20 cellular contexts compared by ENCODE assay signal in the genomic region with DNA sequence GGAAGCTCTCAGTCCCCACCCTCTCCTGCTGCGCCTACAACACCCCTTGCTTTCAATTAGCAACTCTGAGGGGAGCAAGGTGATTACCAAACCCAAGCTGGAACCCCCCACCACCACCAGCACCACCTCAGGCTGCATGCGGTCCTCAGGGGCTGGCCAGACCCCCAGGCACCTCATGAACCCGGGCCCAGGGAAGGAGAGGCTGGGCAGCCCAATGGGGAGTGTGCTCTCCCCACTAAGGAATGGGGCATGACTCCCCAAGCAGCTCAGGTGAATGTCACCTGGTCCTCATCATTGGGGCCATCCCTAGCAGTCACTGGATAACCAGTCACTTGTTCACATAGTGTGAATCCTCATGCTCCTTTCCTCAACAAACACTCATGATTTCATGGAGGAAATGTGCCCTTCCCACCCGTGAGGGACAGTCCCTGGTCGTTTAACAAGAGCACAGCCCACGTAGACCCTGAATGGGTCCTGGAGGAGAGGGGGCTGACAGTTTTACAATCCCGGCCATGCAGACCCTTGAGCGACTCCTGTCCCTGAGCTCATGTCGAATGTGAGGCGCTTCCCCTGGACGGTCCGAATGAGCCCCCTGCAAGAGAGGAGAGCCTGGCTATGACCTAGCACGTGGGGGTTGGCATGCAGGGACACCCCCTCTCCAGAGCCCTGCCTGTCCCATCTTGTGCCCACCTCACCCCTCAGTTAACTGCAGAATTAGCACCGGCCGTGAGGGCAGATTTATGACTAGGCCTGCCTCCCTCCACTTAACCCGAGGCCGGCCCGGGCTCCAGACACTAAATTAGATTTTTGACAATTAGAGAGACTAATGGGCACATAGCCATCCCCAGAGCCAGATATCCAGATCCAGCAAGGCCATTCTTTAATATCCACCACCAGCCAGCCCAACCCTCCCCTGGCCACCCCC. TPM values are rescaled to one million over a fixed set of nuclear protein-coding genes. Genes with fewer than 3 reads are reported as not detected.
DNase-seq lines count a peak whose midpoint lies in the region; ATAC-seq and TF ChIP-seq lines count a peak whose summit lies in the region.
"Had no signal": no experiment of that assay in that cellular context is flagged by ENCODE, and none has a peak within 500 bp of the region (broad histone marks: within the 10 kb centered on the region; RNA-seq: fewer than 3 reads in every experiment).

No MANE protein-coding gene starts in this region.

- CTCF ChIA-PET in activated CD4-positive, alpha-beta T cell treated with anti-CD3 and anti-CD28 coated beads, Interleukin-2, amount 10 ng/mL, durations not matched to agents 7 days and 5 days (lab: Charles Lee), result interaction anchor here (1.1 to 1.2 kb wide), 2 partner anchors 9 to 11 kb away, joined by 3 to 5 read pairs; no protein-coding TSS in a partner anchor
- CTCF ChIA-PET in activated CD8-positive, alpha-beta T cell treated with anti-CD3 and anti-CD28 coated beads, Interleukin-2, amount 10 ng/mL, durations not matched to agents 7 days and 5 days (lab: Charles Lee), result interaction anchor here (0.7 to 5.2 kb wide), 2 partner anchors 11 to 23 kb away, joined by 3 to 37 read pairs; no protein-coding TSS in a partner anchor
- CTCF ChIA-PET in naive thymus-derived CD4-positive, alpha-beta T cell (lab: Charles Lee), result interaction anchor here (1.3 kb wide), 1 partner anchor 21 kb away, joined by 4 read pairs; no protein-coding TSS in a partner anchor

- peaks cover 28% of the 10 kb centered on the region for H3K4me1 Mint-ChIP-seq in activated CD4-positive, alpha-beta T cell treated with anti-CD3 and anti-CD28 coated beads, Interleukin-2, amount 10 ng/mL, durations not matched to agents 7 days and 5 days
- H3K4me1 Mint-ChIP-seq in activated CD8-positive, alpha-beta T cell treated with anti-CD3 and anti-CD28 coated beads, Interleukin-2, amount 10 ng/mL, durations not matched to agents 7 days and 5 days (ENCODE audit: low read depth), result peaks cover 20% of the 10 kb centered on the region
- peaks cover 7 to 25% (median 22%) of the 10 kb centered on the region in 7 donors for H3K4me1 Mint-ChIP-seq in naive thymus-derived CD4-positive, alpha-beta T cell

- POLR2A ChIA-PET in activated CD4-positive, alpha-beta T cell treated with anti-CD3 and anti-CD28 coated beads, Interleukin-2, amount 10 ng/mL, durations not matched to agents 7 days and 5 days (lab: Charles Lee), result no interaction called here
- POLR2A ChIA-PET in activated CD8-positive, alpha-beta T cell treated with anti-CD3 and anti-CD28 coated beads, Interleukin-2, amount 10 ng/mL, durations not matched to agents 7 days and 5 days (lab: Charles Lee), result no interaction called here
- POLR2A ChIA-PET in naive thymus-derived CD4-positive, alpha-beta T cell (lab: Charles Lee), result no interaction called here

- no peak for DNase-seq in activated CD4-positive, alpha-beta T cell treated with anti-CD3 and anti-CD28 coated beads, Interleukin-2, amount 10 ng/mL, durations not matched to agents 7 days and 5 days
- DNase-seq in activated CD4-positive, alpha-beta T cell treated with anti-CD3 and anti-CD28 coated beads for 1 hour, result no peak
- DNase-seq in GM10266 (ENCODE audit: extremely low spot score), result peak; percentile 5
- DNase-seq in activated CD8-positive, alpha-beta T cell treated with anti-CD3 and anti-CD28 coated beads, Interleukin-2, amount 10 ng/mL, durations not matched to agents 7 days and 5 days, result no peak
- DNase-seq in left kidney (ENCODE audit: low read depth, low spot score), result peak; percentile 76
- DNase-seq in EL, result no peak
- no peak for DNase-seq in naive thymus-derived CD4-positive, alpha-beta T cell
- DNase-seq: activated CD4-positive, alpha-beta T cell treated with anti-CD3 and anti-CD28 coated beads for 4 hours; activated T-cell treated with anti-CD3 and anti-CD28 coated beads, Interleukin-2, amount 50 U/mL, for 4 hours; foreskin melanocyte; hypothalamus; kidney glomerular epithelial cell; mesendoderm; NCI-H187; stimulated activated CD4-positive, alpha-beta T cell treated with anti-CD3 and anti-CD28 coated beads, Interleukin-4, amount 100 ng/mL, for 24 hours had no signal

- peaks cover 9 to 10% of the 10 kb centered on the region in 2 donors for H3K4me1 ChIP-seq in naive thymus-derived CD4-positive, alpha-beta T cell (ENCODE audit: control insufficient read depth in 2 of 2, insufficient read depth in 2 of 2, low read length in 2 of 2)

- TF ChIP-seq CTCF in GM10266 (IDR thresholded peaks at IDR 0.05; ENCODE audit: control insufficient read depth, insufficient read depth, low read depth, missing control alignments), result no peak

- H3K9me3 Mint-ChIP-seq in activated CD4-positive, alpha-beta T cell treated with anti-CD3 and anti-CD28 coated beads, Interleukin-2, amount 10 ng/mL, durations not matched to agents 7 days and 5 days, result no peaks in the 10 kb centered on the region
- no peaks in the 10 kb centered on the region for H3K9me3 Mint-ChIP-seq in activated CD8-positive, alpha-beta T cell treated with anti-CD3 and anti-CD28 coated beads, Interleukin-2, amount 10 ng/mL, durations not matched to agents 7 days and 5 days (ENCODE audit: insufficient read depth)
- no peaks in the 10 kb centered on the region for H3K9me3 Mint-ChIP-seq in naive thymus-derived CD4-positive, alpha-beta T cell
- H3K9me3 Mint-ChIP-seq: activated T-cell treated with anti-CD3 and anti-CD28 coated beads, Interleukin-2, amount 50 U/mL, for 4 hours; dendritic cell treated with granulocyte-macrophage colony-stimulating factor and Interleukin-4, amounts not matched to agents 40 ng/mL and 50 ng/mL, for 4 days; nephron had no signal

- H3K4me3 ChIP-seq in naive thymus-derived CD4-positive, alpha-beta T cell (ENCODE audit: low read length), result no peak overlapping the region
- H3K4me3 ChIP-seq: A549 had no signal

- no peak overlapping the region for H3K27ac ChIP-seq in naive thymus-derived CD4-positive, alpha-beta T cell (ENCODE audit: low read depth, low read length)
- H3K27ac ChIP-seq: C4-2B had no signal

- intact Hi-C loops in naive thymus-derived CD4-positive, alpha-beta T cell (cut with micrococcal nuclease), result no loop called here

- peaks cover 5% of the 10 kb centered on the region for H3K36me3 Mint-ChIP-seq in activated CD4-positive, alpha-beta T cell treated with anti-CD3 and anti-CD28 coated beads, Interleukin-2, amount 10 ng/mL, durations not matched to agents 7 days and 5 days (ENCODE audit: low read depth)
- H3K36me3 Mint-ChIP-seq in activated CD8-positive, alpha-beta T cell treated with anti-CD3 and anti-CD28 coated beads, Interleukin-2, amount 10 ng/mL, durations not matched to agents 7 days and 5 days (ENCODE audit: low read depth), result no peaks in the 10 kb centered on the region
- peaks cover 0 to 12% (median 8%) of the 10 kb centered on the region in 5 donors for H3K36me3 Mint-ChIP-seq in naive thymus-derived CD4-positive, alpha-beta T cell

- H3K9me3 ChIP-seq in naive thymus-derived CD4-positive, alpha-beta T cell (ENCODE audit: control insufficient read depth in 2 of 3, low read length in 3 of 3), result no peaks in the 10 kb centered on the region
- H3K9me3 ChIP-seq: A549 had no signal

- no peaks in the 10 kb centered on the region for H3K27me3 ChIP-seq in naive thymus-derived CD4-positive, alpha-beta T cell (ENCODE audit: control insufficient read depth in 2 of 2, insufficient read depth in 2 of 2, low read length in 2 of 2)

- H3K4me3 Mint-ChIP-seq in activated CD4-positive, alpha-beta T cell treated with anti-CD3 and anti-CD28 coated beads, Interleukin-2, amount 10 ng/mL, durations not matched to agents 7 days and 5 days, result no peak overlapping the region
- no peak overlapping the region for H3K4me3 Mint-ChIP-seq in activated CD8-positive, alpha-beta T cell treated with anti-CD3 and anti-CD28 coated beads, Interleukin-2, amount 10 ng/mL, durations not matched to agents 7 days and 5 days
- no peak overlapping the region for H3K4me3 Mint-ChIP-seq in naive thymus-derived CD4-positive, alpha-beta T cell
- H3K4me3 Mint-ChIP-seq: activated T-cell treated with anti-CD3 and anti-CD28 coated beads, Interleukin-2, amount 50 U/mL, for 4 hours; dendritic cell treated with granulocyte-macrophage colony-stimulating factor and Interleukin-4, amounts not matched to agents 40 ng/mL and 50 ng/mL, for 4 days; nephron had no signal

- ATAC-seq in activated CD8-positive, alpha-beta T cell treated with anti-CD3 and anti-CD28 coated beads, Interleukin-2, amount 10 ng/mL, durations not matched to agents 7 days and 5 days, result no peak
- ATAC-seq in HG02938 (IDR thresholded peaks at IDR 0.05; ENCODE audit: unreplicated experiment), result no peak
- no peak for ATAC-seq in naive thymus-derived CD4-positive, alpha-beta T cell
- ATAC-seq: A549 had no signal

- H3K27ac Mint-ChIP-seq in activated CD4-positive, alpha-beta T cell treated with anti-CD3 and anti-CD28 coated beads, Interleukin-2, amount 10 ng/mL, durations not matched to agents 7 days and 5 days, result peak overlapping the region; percentile 86
- H3K27ac Mint-ChIP-seq in activated CD8-positive, alpha-beta T cell treated with anti-CD3 and anti-CD28 coated beads, Interleukin-2, amount 10 ng/mL, durations not matched to agents 7 days and 5 days, result peak overlapping the region; percentile 31
- peak overlapping the region in 4 of 9 donors; percentile 12 to 70 (median 53) for H3K27ac Mint-ChIP-seq in naive thymus-derived CD4-positive, alpha-beta T cell
- H3K27ac Mint-ChIP-seq: dendritic cell treated with granulocyte-macrophage colony-stimulating factor and Interleukin-4, amounts not matched to agents 40 ng/mL and 50 ng/mL, for 4 days; nephron had no signal

- H3K27me3 Mint-ChIP-seq in activated CD4-positive, alpha-beta T cell treated with anti-CD3 and anti-CD28 coated beads, Interleukin-2, amount 10 ng/mL, durations not matched to agents 7 days and 5 days, result peaks cover 3% of the 10 kb centered on the region
- H3K27me3 Mint-ChIP-seq in activated CD8-positive, alpha-beta T cell treated with anti-CD3 and anti-CD28 coated beads, Interleukin-2, amount 10 ng/mL, durations not matched to agents 7 days and 5 days (ENCODE audit: low read depth), result peaks cover 2% of the 10 kb centered on the region
- peaks cover 0 to 14% (median 5%) of the 10 kb centered on the region in 5 donors for H3K27me3 Mint-ChIP-seq in naive thymus-derived CD4-positive, alpha-beta T cell

- peaks cover 0 to 8% (median 0%) of the 10 kb centered on the region in 3 experiments for H3K36me3 ChIP-seq in naive thymus-derived CD4-positive, alpha-beta T cell (ENCODE audit: control insufficient read depth in 2 of 3, insufficient read depth in 3 of 3, low read length in 3 of 3)

RNA-seq across cellular contexts. Expression of a gene that starts 29.1 kb away (rescaled TPM):
- total RNA-seq in activated CD4-positive, alpha-beta T cell treated with anti-CD3 and anti-CD28 coated beads, Interleukin-2, amount 10 ng/mL, durations not matched to agents 7 days and 5 days, result 10 to 100 TPM; 26.5 to 35.3 TPM
- 10 to 100 TPM; 25.3 to 28.5 TPM for total RNA-seq in activated CD8-positive, alpha-beta T cell treated with anti-CD3 and anti-CD28 coated beads, Interleukin-2, amount 10 ng/mL, durations not matched to agents 7 days and 5 days
- 10 to 100 TPM; 34.9 to 65.8 (median 38.8) TPM for total RNA-seq in naive thymus-derived CD4-positive, alpha-beta T cell
- polyA plus RNA-seq in naive thymus-derived CD4-positive, alpha-beta T cell, result 10 to 100 TPM; 16.4 to 18.9 TPM

RNA-seq across cellular contexts. Expression of a gene that starts 29.2 kb away (rescaled TPM):
- 1 to 10 TPM; 2.9 to 3.1 TPM for total RNA-seq in activated CD4-positive, alpha-beta T cell treated with anti-CD3 and anti-CD28 coated beads, Interleukin-2, amount 10 ng/mL, durations not matched to agents 7 days and 5 days
- total RNA-seq in activated CD8-positive, alpha-beta T cell treated with anti-CD3 and anti-CD28 coated beads, Interleukin-2, amount 10 ng/mL, durations not matched to agents 7 days and 5 days, result 1 to 10 TPM; 5.1 to 6.2 TPM
- total RNA-seq in naive thymus-derived CD4-positive, alpha-beta T cell, result 1 to 10 TPM in 3 of 5 experiments, under 1 TPM in 2; 0.64 to 3.6 (median 1.3) TPM
- polyA plus RNA-seq in naive thymus-derived CD4-positive, alpha-beta T cell, result 1 to 10 TPM; 2.4 to 2.6 TPM

Comparison
In these comparisons a context has a peak if more than half of its experiments do, and no peak if none do; other contexts are left out.
1. DNase-seq: peak in GM10266 (single experiment) and left kidney (single experiment); none in activated CD4-positive, alpha-beta T cell treated with anti-CD3 and anti-CD28 coated beads, Interleukin-2, amount 10 ng/mL, durations not matched to agents 7 days and 5 days (single experiment), activated CD4-positive, alpha-beta T cell treated with anti-CD3 and anti-CD28 coated beads for 1 hour (single experiment), activated CD8-positive, alpha-beta T cell treated with anti-CD3 and anti-CD28 coated beads, Interleukin-2, amount 10 ng/mL, durations not matched to agents 7 days and 5 days (single experiment), EL (single experiment) and naive thymus-derived CD4-positive, alpha-beta T cell (0 of 9).